In genomic region chr11:124793466-124794278, GRCh38 we compare ENCODE assay signal across 1 cellular context.
A peak's percentile ranks its signal among the peaks of the same experiment; 100 is the strongest.
TF ChIP-seq lines count a peak whose summit lies in the region.

No MANE protein-coding gene starts in this region.

TF ChIP-seq in H1, 55 proteins besides CTCF, POLR2A, EP300 and RAD21:
- TF ChIP-seq CBX5 (IDR thresholded peaks at IDR 0.05; ENCODE audit: low read depth, low read length): no peak
- TF ChIP-seq SIN3A (conservative IDR thresholded peaks at IDR 0.05 in 1 of 2, IDR thresholded peaks at IDR 0.05 in 1 of 2; ENCODE audit: low read depth in 1 of 2, low read length in 2 of 2): 0 out of 4 replicates have a peak, but pooled peaks of 1 of the 2 experiments have one; percentile 20
- no peak for TF ChIP-seq FOSL1 (IDR thresholded peaks at IDR 0.05; ENCODE audit: insufficient read depth, low read depth, low read length)
- TF ChIP-seq CHD7 (IDR thresholded peaks at IDR 0.05; ENCODE audit: insufficient replicate concordance, low read length): peak; percentile 36
- no peak for TF ChIP-seq TBP (IDR thresholded peaks at IDR 0.05; ENCODE audit: low read depth, low read length)
- TF ChIP-seq CHD1 (IDR thresholded peaks at IDR 0.05; ENCODE audit: low read depth, low read length): no peak
